ENCODE assay signal across 37 cellular contexts in the genomic region with DNA sequence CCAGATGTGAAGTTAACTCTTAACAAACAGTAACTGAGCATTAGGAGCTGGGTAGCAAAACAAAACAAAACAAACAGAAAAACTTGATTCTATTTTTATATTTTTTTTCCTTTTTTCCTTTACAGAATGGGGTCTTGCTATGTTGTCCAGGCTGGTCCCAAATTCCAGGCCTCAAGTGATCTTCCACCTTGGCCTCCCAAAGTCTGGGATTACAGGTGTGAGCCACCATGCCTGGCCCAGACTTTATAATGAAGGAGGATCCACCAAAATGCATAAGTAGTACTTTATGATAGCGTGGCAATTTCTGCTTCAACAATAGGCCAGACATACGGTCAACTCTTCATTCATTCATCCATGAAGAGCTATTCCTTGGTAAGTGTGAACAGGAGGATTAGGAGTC.
"Had no signal": no experiment of that assay in that cellular context is flagged by ENCODE, and none has a peak within 500 bp of the region (broad histone marks: within the 10 kb centered on the region; RNA-seq: fewer than 3 reads in every experiment).

No MANE protein-coding gene starts in this region.

- H3K4me3 Mint-ChIP-seq: activated B cell treated with CpG ODN at 0.5 μM for 24 hours; activated CD4-positive, alpha-beta memory T cell treated with anti-CD3 and anti-CD28 coated beads for 36 hours; activated CD4-positive, alpha-beta T cell treated with anti-CD3 and anti-CD28 coated beads, Interleukin-2, amount 10 ng/mL, durations not matched to agents 24 days and 14 days; activated CD8-positive, alpha-beta T cell treated with anti-CD3 and anti-CD28 coated beads for 36 hours; activated naive CD4-positive, alpha-beta T cell treated with anti-CD3 and anti-CD28 coated beads for 36 hours; activated naive CD8-positive, alpha-beta T cell treated with anti-CD3 and anti-CD28 coated beads for 36 hours; activated T-cell treated with anti-CD3 and anti-CD28 coated beads, Interleukin-2, amount 50 U/mL, for 4 hours; activated T-cell treated with anti-CD3 and anti-CD28 coated beads, Interleukin-2, amount 50 U/mL, for 72 hours; activated T-helper 1 cell treated with anti-CD3 and anti-CD28 coated beads, Interleukin-12 subunit alpha, Interleukin-12 subunit beta, Interleukin-2, Interleukin-4 antibody, amounts not matched to agents 30 ng/mL and 10 ng/mL and 1 ng/mL, durations not matched to agents 14 hours and 24 hours and 36 hours; activated T-helper 17 cell treated with anti-CD3 and anti-CD28 coated beads, Interleukin-2, amount 50 U/mL, for 72 hours; T-helper 1 cell treated with Interleukin-12 subunit alpha and Interleukin-12 subunit beta and Interleukin-4 antibody, amounts not matched to agents 30 μg/mL and 1 μg/mL, for 36 hours; T-helper 2 cell treated with Interferon-gamma antibody and Interleukin-4, amounts not matched to agents 5 μg/mL and 100 μg/mL, for 36 hours had no signal

- H3K27ac ChIP-seq: adrenal gland, body of pancreas, brain microvascular endothelial cell, breast epithelium, WERI-Rb-1 had no signal

- H3K36me3 ChIP-seq: adrenal gland, brain microvascular endothelial cell, breast epithelium, WERI-Rb-1 had no signal

- H3K27me3 Mint-ChIP-seq: activated CD4-positive, alpha-beta memory T cell treated with anti-CD3 and anti-CD28 coated beads for 36 hours; activated CD8-positive, alpha-beta T cell treated with anti-CD3 and anti-CD28 coated beads for 36 hours; activated naive CD8-positive, alpha-beta T cell treated with anti-CD3 and anti-CD28 coated beads for 36 hours; activated T-helper 17 cell treated with anti-CD3 and anti-CD28 coated beads, Interleukin-2, amount 50 U/mL, for 72 hours had no signal

- ATAC-seq: activated CD8-positive, alpha-beta T cell treated with anti-CD3 and anti-CD28 coated beads for 36 hours; activated naive CD4-positive, alpha-beta T cell treated with anti-CD3 and anti-CD28 coated beads, Interleukin-2, amount 50 U/mL, for 72 hours; activated T-cell treated with anti-CD3 and anti-CD28 coated beads, Interleukin-2, amount 50 U/mL, for 4 hours; activated T-cell treated with anti-CD3 and anti-CD28 coated beads, Interleukin-2, amount 50 U/mL, for 72 hours; activated T-helper 17 cell treated with anti-CD3 and anti-CD28 coated beads, Interleukin-2, amount 50 U/mL, for 72 hours; body of pancreas had no signal

- DNase-seq: activated B cell treated with CpG ODN at 0.5 μM for 24 hours; activated CD4-positive, alpha-beta memory T cell treated with anti-CD3 and anti-CD28 coated beads for 36 hours; activated CD4-positive, alpha-beta T cell treated with anti-CD3 and anti-CD28 coated beads for 4 hours; activated CD4-positive, alpha-beta T cell treated with anti-CD3 and anti-CD28 coated beads, Interleukin-2, amount 10 ng/mL, durations not matched to agents 24 days and 14 days; activated CD4-positive, alpha-beta T cell treated with anti-CD3 and anti-CD28 coated beads, Interleukin-2, amount 50 U/mL, for 1 hour; activated CD4-positive, alpha-beta T cell treated with anti-CD3 and anti-CD28 coated beads, Interleukin-2, amount 50 U/mL, for 4 hours; activated CD4-positive, CD25-positive, alpha-beta regulatory T cell treated with anti-CD3 and anti-CD28 coated beads, Interleukin-2, amount 50 U/mL, for 72 hours; activated CD8-positive, alpha-beta memory T cell treated with anti-CD3 and anti-CD28 coated beads, Interleukin-2, amount 50 U/mL, for 4 hours; activated CD8-positive, alpha-beta T cell treated with anti-CD3 and anti-CD28 coated beads for 36 hours; activated effector memory CD4-positive, alpha-beta T cell treated with anti-CD3 and anti-CD28 coated beads, Interleukin-2, amount 50 U/mL, for 16 hours; activated gamma-delta T cell treated with Interleukin-2 at 50 U/mL for 16 hours; activated naive CD4-positive, alpha-beta T cell; activated naive CD4-positive, alpha-beta T cell treated with anti-CD3 and anti-CD28 coated beads for 36 hours; activated naive CD4-positive, alpha-beta T cell treated with anti-CD3 and anti-CD28 coated beads, Interleukin-2, amount 50 U/mL, for 16 hours; activated naive CD8-positive, alpha-beta T cell treated with anti-CD3 and anti-CD28 coated beads for 36 hours; activated T-cell treated with anti-CD3 and anti-CD28 coated beads for 4 hours; activated T-cell treated with anti-CD3 and anti-CD28 coated beads, Interleukin-2, amount 50 U/mL, for 1 hour; activated T-cell treated with anti-CD3 and anti-CD28 coated beads, Interleukin-2, amount 50 U/mL, for 4 hours; activated T-cell treated with anti-CD3 and anti-CD28 coated beads, Interleukin-2, amount 50 U/mL, for 72 hours; adrenal gland; amniotic stem cell; aorta; body of pancreas; brain microvascular endothelial cell; central memory CD4-positive, alpha-beta T cell; T-helper 1 cell; T-helper 2 cell; T-helper 9 cell; WERI-Rb-1 had no signal

- H3K36me3 Mint-ChIP-seq: activated CD4-positive, alpha-beta memory T cell treated with anti-CD3 and anti-CD28 coated beads for 36 hours; activated naive CD4-positive, alpha-beta T cell treated with anti-CD3 and anti-CD28 coated beads, Interleukin-2, amount 50 U/mL, for 72 hours; activated naive CD8-positive, alpha-beta T cell treated with anti-CD3 and anti-CD28 coated beads for 36 hours had no signal

- H3K27me3 ChIP-seq: adrenal gland, body of pancreas, breast epithelium had no signal

- H3K4me3 ChIP-seq: adrenal gland, body of pancreas, breast epithelium had no signal

- H3K9me3 Mint-ChIP-seq: activated B cell treated with CpG ODN at 0.5 μM for 24 hours; activated CD4-positive, alpha-beta memory T cell treated with anti-CD3 and anti-CD28 coated beads for 36 hours; activated CD4-positive, alpha-beta T cell treated with anti-CD3 and anti-CD28 coated beads, Interleukin-2, amount 10 ng/mL, durations not matched to agents 24 days and 14 days; activated CD8-positive, alpha-beta T cell treated with anti-CD3 and anti-CD28 coated beads for 36 hours; activated naive CD4-positive, alpha-beta T cell treated with anti-CD3 and anti-CD28 coated beads for 36 hours; activated naive CD4-positive, alpha-beta T cell treated with anti-CD3 and anti-CD28 coated beads, Interleukin-2, amount 50 U/mL, for 72 hours; activated naive CD8-positive, alpha-beta T cell treated with anti-CD3 and anti-CD28 coated beads for 36 hours; activated T-cell treated with anti-CD3 and anti-CD28 coated beads, Interleukin-2, amount 50 U/mL, for 4 hours; activated T-cell treated with anti-CD3 and anti-CD28 coated beads, Interleukin-2, amount 50 U/mL, for 72 hours; activated T-helper 1 cell treated with anti-CD3 and anti-CD28 coated beads, Interleukin-12 subunit alpha, Interleukin-12 subunit beta, Interleukin-2, Interleukin-4 antibody, amounts not matched to agents 30 ng/mL and 10 ng/mL and 1 ng/mL, durations not matched to agents 14 hours and 24 hours and 36 hours; activated T-helper 17 cell treated with anti-CD3 and anti-CD28 coated beads, Interleukin-2, amount 50 U/mL, for 72 hours; T-helper 1 cell treated with Interleukin-12 subunit alpha and Interleukin-12 subunit beta and Interleukin-4 antibody, amounts not matched to agents 30 μg/mL and 1 μg/mL, for 36 hours; T-helper 2 cell treated with Interferon-gamma antibody and Interleukin-4, amounts not matched to agents 5 μg/mL and 100 μg/mL, for 36 hours had no signal

- H3K27ac Mint-ChIP-seq: activated B cell treated with CpG ODN at 0.5 μM for 24 hours; activated CD4-positive, alpha-beta memory T cell treated with anti-CD3 and anti-CD28 coated beads for 36 hours; activated CD4-positive, alpha-beta T cell treated with anti-CD3 and anti-CD28 coated beads, Interleukin-2, amount 10 ng/mL, durations not matched to agents 24 days and 14 days; activated CD8-positive, alpha-beta T cell treated with anti-CD3 and anti-CD28 coated beads for 36 hours; activated naive CD4-positive, alpha-beta T cell treated with anti-CD3 and anti-CD28 coated beads for 36 hours; activated naive CD4-positive, alpha-beta T cell treated with anti-CD3 and anti-CD28 coated beads, Interleukin-2, amount 50 U/mL, for 72 hours; activated naive CD8-positive, alpha-beta T cell treated with anti-CD3 and anti-CD28 coated beads for 36 hours; activated T-cell treated with anti-CD3 and anti-CD28 coated beads, Interleukin-2, amount 50 U/mL, for 72 hours; activated T-helper 1 cell treated with anti-CD3 and anti-CD28 coated beads, Interleukin-12 subunit alpha, Interleukin-12 subunit beta, Interleukin-2, Interleukin-4 antibody, amounts not matched to agents 30 ng/mL and 10 ng/mL and 1 ng/mL, durations not matched to agents 14 hours and 24 hours and 36 hours; activated T-helper 17 cell treated with anti-CD3 and anti-CD28 coated beads, Interleukin-2, amount 50 U/mL, for 72 hours; T-helper 1 cell treated with Interleukin-12 subunit alpha and Interleukin-12 subunit beta and Interleukin-4 antibody, amounts not matched to agents 30 μg/mL and 1 μg/mL, for 36 hours; T-helper 2 cell treated with Interferon-gamma antibody and Interleukin-4, amounts not matched to agents 5 μg/mL and 100 μg/mL, for 36 hours had no signal

- FAIRE-seq: astrocyte, TTC549 had no signal

- H3K4me1 ChIP-seq: breast epithelium had no signal

- H3K9me3 ChIP-seq: adrenal gland, body of pancreas, breast epithelium had no signal
